ENCODE assay signal across 8 cellular contexts in genomic region chr5:103562084-103562452, GRCh38. TPM values are rescaled to one million over a fixed set of nuclear protein-coding genes. Genes with fewer than 3 reads are reported as not detected.
DNase-seq lines count a peak whose midpoint lies in the region; ATAC-seq, FAIRE-seq and TF ChIP-seq lines count a peak whose summit lies in the region.

No MANE protein-coding gene starts in this region.

- H3K79me1 ChIP-seq in neuronal stem cell (ENCODE audit: low read depth, low read length): no peaks in the 10 kb centered on the region

- TSS peak; percentile 83 for BruUV-seq in PC-3 (replicated peaks; lab: Mats Ljungman, UMichigan)

- H3K36me3 ChIP-seq in GM23248 (ENCODE audit: low read depth) (no peaks in the 10 kb centered on the region; the same call in 1 of the 2 replicates), PC-3 (ENCODE audit: low read depth, low read length) (no peaks in the 10 kb centered on the region), neuronal stem cell (replicated peaks in 1 of 2; ENCODE audit: control insufficient read depth in 2 of 2, insufficient read depth in 2 of 2, low read length in 2 of 2) (peaks cover 0 to 25% of the 10 kb centered on the region in 2 donors)

- peaks cover 7% of the 10 kb centered on the region; the same call in 1 of the 2 replicates for H3K4me1 ChIP-seq in GM23248 (ENCODE audit: insufficient read depth)
- peaks cover 16% of the 10 kb centered on the region for H3K4me1 ChIP-seq in PC-3 (ENCODE audit: insufficient read depth, low read length)
- peaks cover 0 to 2% of the 10 kb centered on the region in 2 donors for H3K4me1 ChIP-seq in neuronal stem cell (ENCODE audit: control insufficient read depth in 2 of 2, insufficient read depth in 1 of 2, low read depth in 1 of 2, low read length in 2 of 2)

- H3K9ac ChIP-seq in GM23248: peak overlapping the region; percentile 86
- peak overlapping the region; percentile 87 for H3K9ac ChIP-seq in PC-3 (ENCODE audit: low read length)
- no peak overlapping the region for H3K9ac ChIP-seq in neuronal stem cell (ENCODE audit: low read depth, low read length, poor library complexity)

- no peak overlapping the region for H2BK15ac ChIP-seq in neuronal stem cell (ENCODE audit: low read length)

- H2BK12ac ChIP-seq in neuronal stem cell (ENCODE audit: low read length): no peak overlapping the region

- H2BK120ac ChIP-seq in neuronal stem cell (ENCODE audit: low read depth, low read length): no peak overlapping the region

- peak overlapping the region; percentile 91 for H3K4me3 ChIP-seq in GM23248
- peak overlapping the region; percentile 77 for H3K4me3 ChIP-seq in PC-3 (ENCODE audit: low read length)
- peak overlapping the region; percentile 91 for H3K4me3 ChIP-seq in epithelial cell of esophagus (ENCODE audit: low read length)
- peak overlapping the region; percentile 95 to 97 for H3K4me3 ChIP-seq in neuronal stem cell (ENCODE audit: low read length in 2 of 2)

- FAIRE-seq in GM12891 (lab: Jason Lieb, UNC): peak; percentile 40

- POLR2A ChIA-PET in PC-3 (lab: Charles Lee; ENCODE audit: unreplicated experiment): no interaction called here

- H3K4me2 ChIP-seq in GM23248 (ENCODE audit: unreplicated experiment) (peak overlapping the region; percentile 96), PC-3 (ENCODE audit: low read length) (peak overlapping the region; percentile 82), neuronal stem cell (ENCODE audit: insufficient read depth, low read length, poor library complexity, severe bottlenecking) (peak overlapping the region; percentile 72)

- in situ Hi-C loops in GM23248 (cut with MboI): no loop called here

- no peaks in the 10 kb centered on the region for H3K27me3 ChIP-seq in GM23248 (replicated peaks; ENCODE audit: insufficient read depth)
- no peaks in the 10 kb centered on the region for H3K27me3 ChIP-seq in PC-3 (ENCODE audit: low read length)
- no peaks in the 10 kb centered on the region for H3K27me3 ChIP-seq in neuronal stem cell (ENCODE audit: control insufficient read depth in 3 of 3, insufficient read depth in 3 of 3, low read depth in 1 of 3, low read length in 3 of 3)

- no peak overlapping the region for H3K14ac ChIP-seq in neuronal stem cell (ENCODE audit: low read length)

- H3K27ac ChIP-seq in GM23248 (peak overlapping the region; percentile 82), PC-3 (ENCODE audit: low read length) (peak overlapping the region; percentile 76), neuronal stem cell (replicated peaks; ENCODE audit: low read length) (peak overlapping the region; percentile 88)

- no peaks in the 10 kb centered on the region for H3K9me2 ChIP-seq in GM23248 (ENCODE audit: insufficient read depth)
- H3K9me2 ChIP-seq in PC-3 (replicated peaks; ENCODE audit: low read length): no peaks in the 10 kb centered on the region

- H3K9me3 ChIP-seq in GM23248 (ENCODE audit: low read depth): no peaks in the 10 kb centered on the region
- no peaks in the 10 kb centered on the region for H3K9me3 ChIP-seq in PC-3 (ENCODE audit: low read length)
- H3K9me3 ChIP-seq in neuronal stem cell (replicated peaks in 1 of 2; ENCODE audit: control insufficient read depth in 2 of 2, insufficient read depth in 1 of 2, low read depth in 1 of 2, low read length in 2 of 2): no peaks in the 10 kb centered on the region

- no peak overlapping the region for H2AK5ac ChIP-seq in neuronal stem cell (ENCODE audit: low read depth, low read length)

- H3K79me2 ChIP-seq in GM23248 (ENCODE audit: insufficient read depth) (peaks cover 10% of the 10 kb centered on the region), PC-3 (ENCODE audit: low read length) (peaks cover 13% of the 10 kb centered on the region)

- intact Hi-C loops in PC-3 (cut with micrococcal nuclease): loop anchor here (1.0 to 5.0 kb wide), 3 partner anchors 50 to 304 kb away; partner anchors contain the start of gene MACIR

- H2BK5ac ChIP-seq in neuronal stem cell (ENCODE audit: low read length): no peak overlapping the region

- CTCF ChIA-PET in PC-3 (lab: Charles Lee): no interaction called here

- DNase-seq in GM12891 (ENCODE audit: insufficient read length, low spot score) (no peak), GM23248 (peak; percentile 39), PC-3 (no peak), epithelial cell of esophagus (ENCODE audit: low read depth) (no peak), neuronal stem cell (ENCODE audit: low spot score) (peak; percentile 4), midbrain (lab: John Stamatoyannopoulos, UW) (no peak), middle frontal gyrus (ENCODE audit: extremely low spot score, low spot score) (no peak), NCI-H1436 (lab: John Stamatoyannopoulos, UW) (no peak)

- H3K4ac ChIP-seq in neuronal stem cell (ENCODE audit: low read length): no peak overlapping the region

- H4K20me1 ChIP-seq in GM23248 (ENCODE audit: insufficient read depth): no peaks in the 10 kb centered on the region
- H4K20me1 ChIP-seq in PC-3 (ENCODE audit: low read length): no peaks in the 10 kb centered on the region

- H3K18ac ChIP-seq in neuronal stem cell (ENCODE audit: low read length): no peak overlapping the region

- H4K91ac ChIP-seq in neuronal stem cell (ENCODE audit: low read depth, low read length, poor library complexity): no peak overlapping the region

- H2AFZ ChIP-seq in GM23248: peak overlapping the region; percentile 93
- H2AFZ ChIP-seq in PC-3 (ENCODE audit: low read length): peak overlapping the region; percentile 85
- H2AFZ ChIP-seq in neuronal stem cell (ENCODE audit: low read length): peak overlapping the region; percentile 98

- H3K23ac ChIP-seq in neuronal stem cell (ENCODE audit: low read depth, low read length, poor library complexity): no peak overlapping the region

- TF ChIP-seq CTCF in PC-3 (conservative IDR thresholded peaks at IDR 0.05; ENCODE audit: low read depth, low read length): no peak
- TF ChIP-seq CTCF in epithelial cell of esophagus (IDR thresholded peaks at IDR 0.05; ENCODE audit: insufficient read depth, low read depth, low read length, missing control alignments): no peak

- no peak for TF ChIP-seq POLR2A in GM12891 (IDR thresholded peaks at IDR 0.05; ENCODE audit: low read depth, low read length)

- ATAC-seq in PC-3: peak; percentile 42

- WGBS in GM23248 (ENCODE audit: low coverage in 1 of 2, low lambda C conversion rate in 2 of 2, missing lambda C conversion rate in 2 of 2), 2 experiments: 1% methylated on average over 10 of the region's 10 CpGs
- WGBS in neuronal stem cell (ENCODE audit: extremely low coverage in 2 of 2, insufficient read length in 2 of 2, insufficient replicate concordance in 1 of 2), 2 donors: no CpG with 5 or more reads among the region's 10 CpGs

- H4K8ac ChIP-seq in neuronal stem cell (ENCODE audit: low read depth, low read length): no peak overlapping the region

- no peaks in the 10 kb centered on the region for H3F3A ChIP-seq in GM23248 (ENCODE audit: insufficient read depth)
- no peaks in the 10 kb centered on the region for H3F3A ChIP-seq in PC-3 (ENCODE audit: low read length, unreplicated experiment)

TF ChIP-seq in GM12891, 5 proteins besides CTCF, POLR2A, EP300 and RAD21:
- TF ChIP-seq POLR2AphosphoS5 (IDR thresholded peaks at IDR 0.05; ENCODE audit: low read depth, low read length) (no peak), SPI1 (IDR thresholded peaks at IDR 0.05; ENCODE audit: low read depth, low read length) (0 out of 2 replicates have a peak, but pooled peaks have one; percentile 0)
TF ChIP-seq in GM12891: peak in this region for 1.

RNA-seq across cellular contexts. Expression of gene NUDT12, which starts 0.5 kb away (rescaled TPM):
- 3.3 TPM for polyA plus RNA-seq in GM12891 (2012; ENCODE audit: low read depth, missing spikeins)
- total RNA-seq in GM23248 (2014; rRNA removed; shearing (Covaris generic)): 8.6 and 8.9 TPM in 2 replicates
- 5.2 and 6.7 TPM in 2 replicates for polyA plus RNA-seq in GM23248 (2016; fragmentation: Nextera tagmentation; extraction: Ambion mirVana)
- 9.2 and 10.9 TPM in 2 replicates for total RNA-seq in PC-3 (2014; rRNA removed)
- 18.7 TPM for polyA plus RNA-seq in neuronal stem cell (2013, experiment 1 of 2)
- polyA plus RNA-seq in neuronal stem cell (2013, experiment 2 of 2): 18.4 TPM

Comparison
In these comparisons a context has a peak if more than half of its experiments do, and no peak if none do; other contexts are left out.
1. DNase-seq: peak in GM23248 (single experiment) and neuronal stem cell (single experiment); none in GM12891 (single experiment), PC-3 (single experiment), epithelial cell of esophagus (single experiment), midbrain (single experiment), middle frontal gyrus (single experiment) and NCI-H1436 (single experiment).
2. Peak in every context shown above with its lines, with median percentiles within 50 percentile points of each other: H2AFZ ChIP-seq, H3K27ac ChIP-seq, H3K4me2 ChIP-seq and H3K4me3 ChIP-seq.